1 cellular context compared by ENCODE assay signal in the genomic region with DNA sequence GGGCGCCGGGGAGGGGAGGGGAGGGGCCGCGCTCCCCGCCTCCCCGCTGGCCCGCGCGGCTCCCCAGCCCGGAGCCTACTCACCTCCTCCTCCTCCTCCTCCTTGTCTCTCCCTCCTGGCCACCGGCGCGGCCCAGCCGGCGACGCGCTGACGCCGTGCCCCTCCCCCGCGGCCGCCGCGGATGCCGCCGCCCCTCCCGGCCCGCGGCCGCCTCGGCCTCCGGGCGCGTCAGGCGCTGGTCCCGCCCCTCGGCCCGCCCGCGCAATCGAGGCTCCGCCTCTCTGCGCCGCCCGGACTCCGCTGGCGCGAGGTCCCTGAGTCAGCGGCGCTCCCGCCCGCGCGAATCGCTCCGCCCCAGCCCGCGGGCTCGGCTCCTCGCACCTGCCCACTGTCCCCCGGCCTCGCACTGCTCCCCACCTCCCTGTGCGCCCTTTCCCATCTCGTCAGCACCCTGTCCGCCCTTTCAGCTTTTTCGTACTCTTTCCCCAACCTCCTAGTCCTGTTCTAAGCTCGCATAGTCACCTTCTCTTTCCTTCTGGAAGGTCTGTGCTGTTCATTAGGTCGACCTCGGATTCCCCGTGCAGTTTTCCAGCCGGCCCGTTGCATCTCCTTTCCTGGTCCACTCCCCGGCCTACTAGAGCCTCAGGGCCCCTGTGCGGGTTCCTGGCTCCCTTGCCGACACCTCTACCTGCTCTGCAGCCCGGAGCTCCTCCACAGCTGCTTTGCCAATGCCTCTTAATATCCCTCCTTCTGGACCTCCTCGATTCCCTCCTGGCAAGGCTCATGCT.
TF ChIP-seq lines count a peak whose summit lies in the region.

No MANE protein-coding gene starts in this region.

TF ChIP-seq in K562, 482 proteins besides CTCF, POLR2A, EP300 and RAD21 (continued from another document and continues in another):
- 0 out of 2 replicates have a peak, but pooled peaks have one; percentile 32 for TF ChIP-seq ZNF431 (CRISPR knock-in tag; IDR thresholded peaks at IDR 0.05)
- peak; percentile 35; the same call in 1 of the 2 replicates for TF ChIP-seq NCOA1 (IDR thresholded peaks at IDR 0.05; ENCODE audit: low read depth)
- TF ChIP-seq ILF3 (IDR thresholded peaks at IDR 0.05; ENCODE audit: borderline replicate concordance) = no peak
- TF ChIP-seq, protein P1, sequence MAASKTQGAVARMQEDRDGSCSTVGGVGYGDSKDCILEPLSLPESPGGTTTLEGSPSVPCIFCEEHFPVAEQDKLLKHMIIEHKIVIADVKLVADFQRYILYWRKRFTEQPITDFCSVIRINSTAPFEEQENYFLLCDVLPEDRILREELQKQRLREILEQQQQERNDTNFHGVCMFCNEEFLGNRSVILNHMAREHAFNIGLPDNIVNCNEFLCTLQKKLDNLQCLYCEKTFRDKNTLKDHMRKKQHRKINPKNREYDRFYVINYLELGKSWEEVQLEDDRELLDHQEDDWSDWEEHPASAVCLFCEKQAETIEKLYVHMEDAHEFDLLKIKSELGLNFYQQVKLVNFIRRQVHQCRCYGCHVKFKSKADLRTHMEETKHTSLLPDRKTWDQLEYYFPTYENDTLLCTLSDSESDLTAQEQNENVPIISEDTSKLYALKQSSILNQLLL (CRISPR knock-in tag; IDR thresholded peaks at IDR 0.05; ENCODE audit: borderline replicate concordance) = no peak
- TF ChIP-seq CBFA2T2 (conservative IDR thresholded peaks at IDR 0.05) = no peak
- TF ChIP-seq HNRNPK (IDR thresholded peaks at IDR 0.05; ENCODE audit: low read depth, low read length, poor library complexity, severe bottlenecking) = no peak
- peak; percentile 94 for TF ChIP-seq POLR2B (IDR thresholded peaks at IDR 0.05; ENCODE audit: low read depth, partially characterized antibody)
- 0 out of 2 replicates have a peak, but pooled peaks have one; percentile 15 for TF ChIP-seq MTA3 (IDR thresholded peaks at IDR 0.05; ENCODE audit: borderline replicate concordance)
- peak; percentile 77 for TF ChIP-seq MTA1 (IDR thresholded peaks at IDR 0.05; ENCODE audit: borderline replicate concordance)
- peak; percentile 85; the same call in 1 of the 2 replicates for TF ChIP-seq HLTF (IDR thresholded peaks at IDR 0.05)
- 0 out of 2 replicates have a peak, but pooled peaks have one; percentile 31 for TF ChIP-seq KAT7 (CRISPR knock-in tag; IDR thresholded peaks at IDR 0.05; ENCODE audit: borderline replicate concordance)
- TF ChIP-seq, protein P2, sequence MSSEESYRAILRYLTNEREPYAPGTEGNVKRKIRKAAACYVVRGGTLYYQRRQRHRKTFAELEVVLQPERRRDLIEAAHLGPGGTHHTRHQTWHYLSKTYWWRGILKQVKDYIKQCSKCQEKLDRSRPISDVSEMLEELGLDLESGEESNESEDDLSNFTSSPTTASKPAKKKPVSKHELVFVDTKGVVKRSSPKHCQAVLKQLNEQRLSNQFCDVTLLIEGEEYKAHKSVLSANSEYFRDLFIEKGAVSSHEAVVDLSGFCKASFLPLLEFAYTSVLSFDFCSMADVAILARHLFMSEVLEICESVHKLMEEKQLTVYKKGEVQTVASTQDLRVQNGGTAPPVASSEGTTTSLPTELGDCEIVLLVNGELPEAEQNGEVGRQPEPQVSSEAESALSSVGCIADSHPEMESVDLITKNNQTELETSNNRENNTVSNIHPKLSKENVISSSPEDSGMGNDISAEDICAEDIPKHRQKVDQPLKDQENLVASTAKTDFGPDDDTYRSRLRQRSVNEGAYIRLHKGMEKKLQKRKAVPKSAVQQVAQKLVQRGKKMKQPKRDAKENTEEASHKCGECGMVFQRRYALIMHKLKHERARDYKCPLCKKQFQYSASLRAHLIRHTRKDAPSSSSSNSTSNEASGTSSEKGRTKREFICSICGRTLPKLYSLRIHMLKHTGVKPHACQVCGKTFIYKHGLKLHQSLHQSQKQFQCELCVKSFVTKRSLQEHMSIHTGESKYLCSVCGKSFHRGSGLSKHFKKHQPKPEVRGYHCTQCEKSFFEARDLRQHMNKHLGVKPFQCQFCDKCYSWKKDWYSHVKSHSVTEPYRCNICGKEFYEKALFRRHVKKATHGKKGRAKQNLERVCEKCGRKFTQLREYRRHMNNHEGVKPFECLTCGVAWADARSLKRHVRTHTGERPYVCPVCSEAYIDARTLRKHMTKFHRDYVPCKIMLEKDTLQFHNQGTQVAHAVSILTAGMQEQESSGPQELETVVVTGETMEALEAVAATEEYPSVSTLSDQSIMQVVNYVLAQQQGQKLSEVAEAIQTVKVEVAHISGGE (CRISPR knock-in tag; IDR thresholded peaks at IDR 0.05) = peak in 1 of 3 experiments; percentile 31; a peak in 1 of 6 replicates
- TF ChIP-seq CBX2 (IDR thresholded peaks at IDR 0.05; ENCODE audit: insufficient read depth, low read length, poor library complexity, severe bottlenecking) = no peak
- TF ChIP-seq, protein P3, sequence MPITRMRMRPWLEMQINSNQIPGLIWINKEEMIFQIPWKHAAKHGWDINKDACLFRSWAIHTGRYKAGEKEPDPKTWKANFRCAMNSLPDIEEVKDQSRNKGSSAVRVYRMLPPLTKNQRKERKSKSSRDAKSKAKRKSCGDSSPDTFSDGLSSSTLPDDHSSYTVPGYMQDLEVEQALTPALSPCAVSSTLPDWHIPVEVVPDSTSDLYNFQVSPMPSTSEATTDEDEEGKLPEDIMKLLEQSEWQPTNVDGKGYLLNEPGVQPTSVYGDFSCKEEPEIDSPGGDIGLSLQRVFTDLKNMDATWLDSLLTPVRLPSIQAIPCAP (CRISPR knock-in tag; IDR thresholded peaks at IDR 0.05; ENCODE audit: borderline replicate concordance) = no peak
- TF ChIP-seq POLR2G (IDR thresholded peaks at IDR 0.05; ENCODE audit: low read depth, low read length) = peak; percentile 76
- no peak for TF ChIP-seq SAP30 (IDR thresholded peaks at IDR 0.05; ENCODE audit: borderline replicate concordance, insufficient read depth, low read depth, low read length, poor library complexity, severe bottlenecking)
- TF ChIP-seq ZNF76 (CRISPR knock-in tag; IDR thresholded peaks at IDR 0.05; ENCODE audit: borderline replicate concordance) = no peak
- no peak for TF ChIP-seq NCOA6 (IDR thresholded peaks at IDR 0.05)
- TF ChIP-seq, protein P4, sequence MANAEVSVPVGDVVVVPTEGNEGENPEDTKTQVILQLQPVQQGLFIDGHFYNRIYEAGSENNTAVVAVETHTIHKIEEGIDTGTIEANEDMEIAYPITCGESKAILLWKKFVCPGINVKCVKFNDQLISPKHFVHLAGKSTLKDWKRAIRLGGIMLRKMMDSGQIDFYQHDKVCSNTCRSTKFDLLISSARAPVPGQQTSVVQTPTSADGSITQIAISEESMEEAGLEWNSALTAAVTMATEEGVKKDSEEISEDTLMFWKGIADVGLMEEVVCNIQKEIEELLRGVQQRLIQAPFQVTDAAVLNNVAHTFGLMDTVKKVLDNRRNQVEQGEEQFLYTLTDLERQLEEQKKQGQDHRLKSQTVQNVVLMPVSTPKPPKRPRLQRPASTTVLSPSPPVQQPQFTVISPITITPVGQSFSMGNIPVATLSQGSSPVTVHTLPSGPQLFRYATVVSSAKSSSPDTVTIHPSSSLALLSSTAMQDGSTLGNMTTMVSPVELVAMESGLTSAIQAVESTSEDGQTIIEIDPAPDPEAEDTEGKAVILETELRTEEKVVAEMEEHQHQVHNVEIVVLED (CRISPR knock-in tag; IDR thresholded peaks at IDR 0.05) = peak; percentile 76
- no peak for TF ChIP-seq ATF4 (CRISPR knock-in tag; IDR thresholded peaks at IDR 0.05)
- no peak for TF ChIP-seq EWSR1 (IDR thresholded peaks at IDR 0.05; ENCODE audit: borderline replicate concordance, low read depth, partially characterized antibody)
- TF ChIP-seq YBX1 (IDR thresholded peaks at IDR 0.05) = no peak
- TF ChIP-seq ZNF407 (IDR thresholded peaks at IDR 0.05; ENCODE audit: low read depth) = no peak
- TF ChIP-seq GATAD2B (IDR thresholded peaks at IDR 0.05; ENCODE audit: borderline replicate concordance) = peak; percentile 86
- peak; percentile 84 for TF ChIP-seq FOSL1 (tag; conservative IDR thresholded peaks at IDR 0.05)
- TF ChIP-seq ZBTB2 (IDR thresholded peaks at IDR 0.05) = 0 out of 2 replicates have a peak, but pooled peaks have one; percentile 65
- TF ChIP-seq, protein P5, sequence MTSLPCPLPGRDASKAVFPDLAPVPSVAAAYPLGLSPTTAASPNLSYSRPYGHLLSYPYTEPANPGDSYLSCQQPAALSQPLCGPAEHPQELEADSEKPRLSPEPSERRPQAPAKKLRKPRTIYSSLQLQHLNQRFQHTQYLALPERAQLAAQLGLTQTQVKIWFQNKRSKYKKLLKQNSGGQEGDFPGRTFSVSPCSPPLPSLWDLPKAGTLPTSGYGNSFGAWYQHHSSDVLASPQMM (CRISPR knock-in tag; IDR thresholded peaks at IDR 0.05) = no peak
- TF ChIP-seq ZFX (CRISPR knock-in tag; IDR thresholded peaks at IDR 0.05) = peak; percentile 83
- peak in 1 of 2 experiments; percentile 59; a peak in 1 of 4 replicates for TF ChIP-seq NONO (IDR thresholded peaks at IDR 0.05; ENCODE audit: low read depth in 2 of 2, low read length in 1 of 2)
- TF ChIP-seq TARDBP (IDR thresholded peaks at IDR 0.05) = no peak
- peak; percentile 64 for TF ChIP-seq TBP (optimal IDR thresholded peaks at IDR 0.05; ENCODE audit: low read depth, low read length)
- no peak for TF ChIP-seq TEAD2 (tag; IDR thresholded peaks at IDR 0.05)
- TF ChIP-seq ELF4 (CRISPR knock-in tag; IDR thresholded peaks at IDR 0.05) = no peak
- TF ChIP-seq NR2C1 (IDR thresholded peaks at IDR 0.05) = no peak
- no peak for TF ChIP-seq NR2C1 (tag; IDR thresholded peaks at IDR 0.05)
- TF ChIP-seq CHD2 (IDR thresholded peaks at IDR 0.05; ENCODE audit: low read depth, low read length) = no peak
- no peak for TF ChIP-seq NFATC3 (IDR thresholded peaks at IDR 0.05)
